In the genomic region with DNA sequence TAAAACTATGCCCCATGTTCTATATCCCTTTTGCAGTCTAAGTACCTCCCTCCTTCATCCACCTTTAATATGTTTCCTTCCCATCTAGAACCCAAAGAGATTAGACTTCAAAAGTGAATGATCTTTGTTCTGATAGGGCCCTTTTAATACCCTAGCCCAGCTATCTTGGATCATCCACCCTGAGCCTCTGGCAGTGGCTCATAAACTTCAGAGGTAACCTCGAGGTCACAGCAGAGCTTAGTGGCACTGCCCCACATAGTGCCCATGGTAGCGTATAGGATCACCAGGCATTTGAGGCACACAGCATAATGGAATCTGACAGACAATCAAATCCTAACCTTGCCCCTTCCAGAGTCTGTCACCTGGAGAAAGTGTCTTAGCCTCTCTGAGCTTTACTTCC, we compare ENCODE assay signal across 20 cellular contexts. TPM values are rescaled to one million over a fixed set of nuclear protein-coding genes. Genes with fewer than 3 reads are reported as not detected.
DNase-seq lines count a peak whose midpoint lies in the region; ATAC-seq and TF ChIP-seq lines count a peak whose summit lies in the region.
"Had no signal": no experiment of that assay in that cellular context is flagged by ENCODE, and none has a peak within 500 bp of the region (broad histone marks: within the 10 kb centered on the region; RNA-seq: fewer than 3 reads in every experiment).

No MANE protein-coding gene starts in this region.

- CTCF ChIA-PET in CD8-positive, alpha-beta memory T cell (lab: Charles Lee) = interaction anchor here (1.6 kb wide), 1 partner anchor 13 kb away, joined by 6 read pairs; no protein-coding TSS in a partner anchor
- CTCF ChIA-PET in T-cell (lab: Charles Lee) = interaction anchor here in 1 of 2 donors (0.9 to 1.2 kb wide), 3 partner anchors 11 to 111 kb away, joined by 3 to 4 read pairs (median 4); no protein-coding TSS in a partner anchor
- CTCF ChIA-PET in activated naive CD4-positive, alpha-beta T cell treated with anti-CD3 and anti-CD28 coated beads, Interleukin-2, amount 10 ng/mL, durations not matched to agents 7 days and 5 days (lab: Charles Lee) = interaction anchor here (1.1 to 1.5 kb wide), 2 partner anchors 109 to 116 kb away, joined by 3 read pairs; no protein-coding TSS in a partner anchor

- ATAC-seq in T-cell (replicated peaks in 1 of 4) (no peak), right lobe of liver (peak; percentile 55 to 73 (median 68))
- no peak for ATAC-seq in activated T-cell treated with anti-CD3 and anti-CD28 coated beads, Interleukin-2, amount 50 U/mL, for 72 hours (replicated peaks in 1 of 2)

- no peak overlapping the region for H3K4me3 ChIP-seq in CD8-positive, alpha-beta memory T cell (ENCODE audit: low read length)
- no peak overlapping the region for H3K4me3 ChIP-seq in right lobe of liver
- H3K4me3 ChIP-seq in spleen = no peak overlapping the region
- H3K4me3 ChIP-seq: MG63 had no signal

- no peak for DNase-seq in CD8-positive, alpha-beta memory T cell
- DNase-seq in T-cell (no peak), right lobe of liver (no peak), glutamatergic neuron (no peak), spleen (no peak)
- DNase-seq in activated T-cell treated with anti-CD3 and anti-CD28 coated beads, Interleukin-2, amount 50 U/mL, for 72 hours = no peak
- no peak for DNase-seq in activated naive CD4-positive, alpha-beta T cell treated with anti-CD3 and anti-CD28 coated beads, Interleukin-2, amount 10 ng/mL, durations not matched to agents 7 days and 5 days
- DNase-seq: Caco-2, GF-D8, H7, Karpas-422, NCI-H1092, NCI-H1436 treated with DMSO at 0.1 percent for 48 hours, NCI-H2029 treated with DMSO at 0.1 percent for 48 hours, NCI-H2171, NCI-H748 treated with DMSO at 0.1 percent for 48 hours, SHP77 treated with DMSO at 0.1 percent for 48 hours, SK-N-SH had no signal

- H3K27ac Mint-ChIP-seq in CD8-positive, alpha-beta memory T cell = peak overlapping the region; percentile 36 to 97 (median 94)
- H3K27ac Mint-ChIP-seq in T-cell (peak overlapping the region; percentile 41 to 63), glutamatergic neuron (ENCODE audit: unreplicated experiment) (no peak overlapping the region)
- H3K27ac Mint-ChIP-seq in activated T-cell treated with anti-CD3 and anti-CD28 coated beads, Interleukin-2, amount 50 U/mL, for 72 hours = no peak overlapping the region
- no peak overlapping the region for H3K27ac Mint-ChIP-seq in activated naive CD4-positive, alpha-beta T cell treated with anti-CD3 and anti-CD28 coated beads, Interleukin-2, amount 10 ng/mL, durations not matched to agents 7 days and 5 days

- no peaks in the 10 kb centered on the region for H3K9me3 ChIP-seq in CD8-positive, alpha-beta memory T cell (ENCODE audit: low read length)
- no peaks in the 10 kb centered on the region for H3K9me3 ChIP-seq in right lobe of liver
- no peaks in the 10 kb centered on the region for H3K9me3 ChIP-seq in spleen
- H3K9me3 ChIP-seq: Caco-2, MG63, SK-N-SH had no signal

- H3K36me3 ChIP-seq in CD8-positive, alpha-beta memory T cell (ENCODE audit: insufficient read depth, low read length) = no peaks in the 10 kb centered on the region
- H3K36me3 ChIP-seq in right lobe of liver (no peaks in the 10 kb centered on the region), spleen (peaks cover 0 to 13% (median 0%) of the 10 kb centered on the region in 6 donors)

- peak overlapping the region in 5 of 7 donors; percentile 13 to 68 (median 64) for H3K4me3 Mint-ChIP-seq in CD8-positive, alpha-beta memory T cell
- no peak overlapping the region for H3K4me3 Mint-ChIP-seq in T-cell
- peak overlapping the region in 1 of 2 donors; percentile 2 for H3K4me3 Mint-ChIP-seq in activated T-cell treated with anti-CD3 and anti-CD28 coated beads, Interleukin-2, amount 50 U/mL, for 72 hours
- H3K4me3 Mint-ChIP-seq in activated naive CD4-positive, alpha-beta T cell treated with anti-CD3 and anti-CD28 coated beads, Interleukin-2, amount 10 ng/mL, durations not matched to agents 7 days and 5 days = no peak overlapping the region
- H3K4me3 Mint-ChIP-seq in glutamatergic neuron (ENCODE audit: unreplicated experiment) = no peak overlapping the region

- TF ChIP-seq POLR2A in right lobe of liver (IDR thresholded peaks at IDR 0.05) = no peak
- TF ChIP-seq POLR2A in spleen (IDR thresholded peaks at IDR 0.05) = no peak

- H3K4me1 ChIP-seq in CD8-positive, alpha-beta memory T cell (ENCODE audit: insufficient read depth, low read length) = peaks cover 70% of the 10 kb centered on the region
- H3K4me1 ChIP-seq in right lobe of liver (peaks cover 0 to 22% (median 5%) of the 10 kb centered on the region in 4 donors), spleen (peaks cover 0 to 88% (median 34%) of the 10 kb centered on the region in 6 donors)
- H3K4me1 ChIP-seq: Caco-2 had no signal

- TF ChIP-seq CTCF in C4-2B (conservative IDR thresholded peaks at IDR 0.05) = no peak
- TF ChIP-seq CTCF in right lobe of liver (IDR thresholded peaks at IDR 0.05) = no peak
- TF ChIP-seq CTCF in glutamatergic neuron (IDR thresholded peaks at IDR 0.05; ENCODE audit: partially characterized antibody, unreplicated experiment) = no peak
- TF ChIP-seq CTCF in spleen (IDR thresholded peaks at IDR 0.05 in 8 of 11, conservative IDR thresholded peaks at IDR 0.05 in 3 of 11) = no peak

- no peaks in the 10 kb centered on the region for H3K27me3 Mint-ChIP-seq in CD8-positive, alpha-beta memory T cell
- H3K27me3 Mint-ChIP-seq in T-cell (peaks cover 3 to 6% of the 10 kb centered on the region in 2 donors), glutamatergic neuron (ENCODE audit: unreplicated experiment) (no peaks in the 10 kb centered on the region)
- H3K27me3 Mint-ChIP-seq in activated T-cell treated with anti-CD3 and anti-CD28 coated beads, Interleukin-2, amount 50 U/mL, for 72 hours (ENCODE audit: low read depth) = peaks cover 20% of the 10 kb centered on the region
- H3K27me3 Mint-ChIP-seq in activated naive CD4-positive, alpha-beta T cell treated with anti-CD3 and anti-CD28 coated beads, Interleukin-2, amount 10 ng/mL, durations not matched to agents 7 days and 5 days = peaks cover 23% of the 10 kb centered on the region

- H3K36me3 Mint-ChIP-seq in CD8-positive, alpha-beta memory T cell = peaks cover 5 to 7% (median 7%) of the 10 kb centered on the region in 3 donors
- H3K36me3 Mint-ChIP-seq in T-cell (peaks cover 8% of the 10 kb centered on the region), glutamatergic neuron (ENCODE audit: unreplicated experiment) (no peaks in the 10 kb centered on the region)
- no peaks in the 10 kb centered on the region for H3K36me3 Mint-ChIP-seq in activated T-cell treated with anti-CD3 and anti-CD28 coated beads, Interleukin-2, amount 50 U/mL, for 72 hours (ENCODE audit: insufficient read depth in 2 of 2)
- H3K36me3 Mint-ChIP-seq in activated naive CD4-positive, alpha-beta T cell treated with anti-CD3 and anti-CD28 coated beads, Interleukin-2, amount 10 ng/mL, durations not matched to agents 7 days and 5 days = no peaks in the 10 kb centered on the region

- H3K9me3 Mint-ChIP-seq in CD8-positive, alpha-beta memory T cell = no peaks in the 10 kb centered on the region
- H3K9me3 Mint-ChIP-seq in T-cell (no peaks in the 10 kb centered on the region), glutamatergic neuron (ENCODE audit: unreplicated experiment) (no peaks in the 10 kb centered on the region)
- H3K9me3 Mint-ChIP-seq in activated T-cell treated with anti-CD3 and anti-CD28 coated beads, Interleukin-2, amount 50 U/mL, for 72 hours = no peaks in the 10 kb centered on the region
- no peaks in the 10 kb centered on the region for H3K9me3 Mint-ChIP-seq in activated naive CD4-positive, alpha-beta T cell treated with anti-CD3 and anti-CD28 coated beads, Interleukin-2, amount 10 ng/mL, durations not matched to agents 7 days and 5 days

- H3K27ac ChIP-seq in C4-2B = peak overlapping the region; percentile 97
- H3K27ac ChIP-seq in CD8-positive, alpha-beta memory T cell (ENCODE audit: low read depth, low read length) = no peak overlapping the region
- H3K27ac ChIP-seq in right lobe of liver = peak overlapping the region in 2 of 3 donors; percentile 21 to 54
- H3K27ac ChIP-seq in spleen = peak overlapping the region in 3 of 8 donors; percentile 22 to 39 (median 24)

- H3K27me3 ChIP-seq in CD8-positive, alpha-beta memory T cell (ENCODE audit: insufficient read depth, low read length, poor library complexity, severe bottlenecking) = no peaks in the 10 kb centered on the region
- no peaks in the 10 kb centered on the region for H3K27me3 ChIP-seq in right lobe of liver
- H3K27me3 ChIP-seq in spleen (replicated peaks in 1 of 7) = no peaks in the 10 kb centered on the region
- H3K27me3 ChIP-seq: MG63 had no signal

- WGBS in right lobe of liver (ENCODE audit: insufficient coverage, low coverage, low lambda C conversion rate, missing lambda C conversion rate) = 40% methylated on average over 2 of the region's 2 CpGs
- 75 to 100% (median 95%) methylated on average over 2 of the region's 2 CpGs for WGBS in spleen, 5 donors

- POLR2A ChIA-PET in CD8-positive, alpha-beta memory T cell (lab: Charles Lee) = no interaction called here
- POLR2A ChIA-PET in T-cell (lab: Charles Lee) = interaction anchor here in 1 of 2 donors (0.7 kb wide), 1 partner anchor 16 kb away, joined by 3 read pairs; the partner anchor contains the start of gene ADRB2

- peaks cover 79 to 91% (median 91%) of the 10 kb centered on the region in 3 donors for H3K4me1 Mint-ChIP-seq in CD8-positive, alpha-beta memory T cell
- H3K4me1 Mint-ChIP-seq in T-cell (peaks cover 5 to 70% (median 45%) of the 10 kb centered on the region in 3 donors), glutamatergic neuron (ENCODE audit: low read depth, unreplicated experiment) (no peaks in the 10 kb centered on the region)
- peaks cover 18% of the 10 kb centered on the region for H3K4me1 Mint-ChIP-seq in activated T-cell treated with anti-CD3 and anti-CD28 coated beads, Interleukin-2, amount 50 U/mL, for 72 hours (ENCODE audit: low read depth)
- peaks cover 13% of the 10 kb centered on the region for H3K4me1 Mint-ChIP-seq in activated naive CD4-positive, alpha-beta T cell treated with anti-CD3 and anti-CD28 coated beads, Interleukin-2, amount 10 ng/mL, durations not matched to agents 7 days and 5 days

- intact Hi-C loops in right lobe of liver (cut with DNase I) (no loop called here), spleen (cut with DNase I; ENCODE audit: low total_unique reads) (loop anchor here (10.0 kb wide), 1 partner anchor 113 kb away; no protein-coding TSS in a partner anchor)

RNA-seq across cellular contexts. Expression of gene ADRB2, which starts 15.8 kb away (rescaled TPM):
- total RNA-seq in CD8-positive, alpha-beta memory T cell = 1 to 10 TPM; 1.6 to 2.1 TPM
- polyA plus RNA-seq in CD8-positive, alpha-beta memory T cell = 25.7 TPM
- 10 to 100 TPM in 1 of 5 donors, 1 to 10 TPM in 4; 2.3 to 11.3 (median 7.2) TPM for total RNA-seq in T-cell
- total RNA-seq in right lobe of liver = 1 to 10 TPM in 5 of 6 experiments, under 1 TPM in 1; 0.99 to 2.8 (median 1.8) TPM
- total RNA-seq in activated T-cell treated with anti-CD3 and anti-CD28 coated beads, Interleukin-2, amount 50 U/mL, for 72 hours = 1 to 10 TPM in 1 of 2 donors, under 1 TPM in 1; 0.60 to 1.8 TPM
- total RNA-seq in glutamatergic neuron (ENCODE audit: unreplicated experiment) = not detected
- total RNA-seq in spleen = 10 to 100 TPM in 4 of 7 donors, 1 to 10 TPM in 3; 8.7 to 23.1 (median 14.9) TPM
- polyA plus RNA-seq in spleen = 1 to 10 TPM; 1.2 to 3.1 (median 2.4) TPM
- total RNA-seq: Caco-2 had no signal

Comparison
In these comparisons a context has a peak if more than half of its experiments do, and no peak if none do; other contexts are left out.
1. H3K27ac Mint-ChIP-seq: peak in CD8-positive, alpha-beta memory T cell (8 of 8) and T-cell (2 of 2); none in activated T-cell treated with anti-CD3 and anti-CD28 coated beads, Interleukin-2, amount 50 U/mL, for 72 hours (single experiment), activated naive CD4-positive, alpha-beta T cell treated with anti-CD3 and anti-CD28 coated beads, Interleukin-2, amount 10 ng/mL, durations not matched to agents 7 days and 5 days (single experiment) and glutamatergic neuron (single experiment).
2. H3K4me3 Mint-ChIP-seq: peak in CD8-positive, alpha-beta memory T cell (5 of 7); none in T-cell (0 of 3), activated naive CD4-positive, alpha-beta T cell treated with anti-CD3 and anti-CD28 coated beads, Interleukin-2, amount 10 ng/mL, durations not matched to agents 7 days and 5 days (single experiment) and glutamatergic neuron (single experiment).
3. ATAC-seq: peak in right lobe of liver (4 of 4); none in T-cell (0 of 4) and activated T-cell treated with anti-CD3 and anti-CD28 coated beads, Interleukin-2, amount 50 U/mL, for 72 hours (0 of 2).